12 cellular contexts compared by ENCODE assay signal in the genomic region with DNA sequence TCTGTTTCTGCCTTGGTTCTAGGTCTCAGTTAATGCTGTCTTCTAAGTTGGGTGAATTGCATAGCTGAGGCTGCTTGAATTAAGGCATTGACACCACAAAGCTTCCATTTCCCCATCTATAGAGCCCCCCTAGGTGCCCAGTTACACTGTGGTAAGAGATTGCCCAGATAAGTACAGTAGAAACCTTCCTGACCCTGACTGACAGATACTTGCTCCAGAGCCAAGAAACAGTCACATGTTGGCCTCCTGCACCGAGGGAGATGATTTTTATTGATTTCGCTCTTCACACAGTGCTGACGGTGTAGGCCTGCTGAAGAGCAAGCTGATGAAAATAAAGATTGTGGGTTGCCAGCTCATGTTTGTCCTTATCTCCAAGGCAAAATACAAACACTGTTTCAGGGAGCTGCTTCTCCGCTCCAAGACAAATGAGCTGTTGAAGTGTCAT.
DNase-seq lines count a peak whose midpoint lies in the region; ATAC-seq and TF ChIP-seq lines count a peak whose summit lies in the region.
"Had no signal": no experiment of that assay in that cellular context is flagged by ENCODE, and none has a peak within 500 bp of the region (broad histone marks: within the 10 kb centered on the region; RNA-seq: fewer than 3 reads in every experiment).

No MANE protein-coding gene starts in this region.

- no peaks in the 10 kb centered on the region for H3K9me3 ChIP-seq in mesenchymal stem cell (ENCODE audit: control insufficient read depth, low read length)

- no peak overlapping the region for H3K18ac ChIP-seq in mesenchymal stem cell (ENCODE audit: low read depth in 1 of 2, low read length in 2 of 2)

- H4K8ac ChIP-seq in mesenchymal stem cell (ENCODE audit: low read length) = no peak overlapping the region

- H4K91ac ChIP-seq in mesenchymal stem cell (ENCODE audit: low read length) = no peak overlapping the region

- TF ChIP-seq POLR2A in NB4 (IDR thresholded peaks at IDR 0.05; ENCODE audit: extremely low read depth, insufficient read length) = no peak

- H3K9ac ChIP-seq in mesenchymal stem cell (ENCODE audit: low read length) = no peak overlapping the region

- ATAC-seq in GM18517 (IDR thresholded peaks at IDR 0.05; ENCODE audit: unreplicated experiment) (no peak), HG03135 (IDR thresholded peaks at IDR 0.05; ENCODE audit: unreplicated experiment) (no peak), HG03025 (IDR thresholded peaks at IDR 0.05; ENCODE audit: low FRiP score, unreplicated experiment) (no peak)

- H3K4me1 ChIP-seq in mesenchymal stem cell (ENCODE audit: control insufficient read depth, insufficient read depth, low read depth, low read length) = no peaks in the 10 kb centered on the region

- no peak overlapping the region for H3K23ac ChIP-seq in mesenchymal stem cell (ENCODE audit: low read length in 2 of 2)

- no peak overlapping the region for H2BK5ac ChIP-seq in mesenchymal stem cell (ENCODE audit: low read depth, low read length, poor library complexity, severe bottlenecking)

- no peak overlapping the region for H2BK15ac ChIP-seq in mesenchymal stem cell (ENCODE audit: low read depth, poor library complexity, severe bottlenecking)

- DNase-seq in EH (ENCODE audit: low read depth) = peak; percentile 8
- peak; percentile 49 for DNase-seq in NB4 (ENCODE audit: low read depth)
- DNase-seq in astrocyte of the hippocampus (ENCODE audit: low read depth, low spot score) = peak; percentile 48
- DNase-seq in mesenchymal stem cell = peak; percentile 87
- DNase-seq in NCI-H1930 (lab: John Stamatoyannopoulos, UW) = no peak
- DNase-seq: CD4-positive, CD25-positive, alpha-beta regulatory T cell; dorsolateral prefrontal cortex; NCI-H1092; stimulated activated CD4-positive, alpha-beta T cell treated with anti-CD3 and anti-CD28 coated beads, Interleukin-4, amount 100 ng/mL, for 24 hours had no signal

- H3K27me3 ChIP-seq in mesenchymal stem cell (ENCODE audit: control insufficient read depth in 1 of 2, insufficient read depth in 1 of 2, low read length in 2 of 2) = no peaks in the 10 kb centered on the region
- H3K27me3 ChIP-seq: dorsolateral prefrontal cortex had no signal

- TF ChIP-seq CTCF in NB4 (IDR thresholded peaks at IDR 0.05; ENCODE audit: low read depth, low read length) = no peak

- no peak overlapping the region for H3K14ac ChIP-seq in mesenchymal stem cell (ENCODE audit: low read length in 2 of 2)

- H3K4me3 ChIP-seq in NB4 (ENCODE audit: low read depth, low read length) (no peak overlapping the region), mesenchymal stem cell (ENCODE audit: insufficient read depth in 1 of 2, low read depth in 1 of 2, low read length in 2 of 2) (no peak overlapping the region)
- H3K4me3 ChIP-seq: dorsolateral prefrontal cortex had no signal

- no peak overlapping the region for H2BK120ac ChIP-seq in mesenchymal stem cell (ENCODE audit: low read depth, low read length)

- no peak overlapping the region for H2AFZ ChIP-seq in mesenchymal stem cell (ENCODE audit: low read depth, low read length)

- no peak overlapping the region for H2BK12ac ChIP-seq in mesenchymal stem cell (ENCODE audit: low read length in 2 of 2)

- peaks cover 3% of the 10 kb centered on the region for H3K79me1 ChIP-seq in mesenchymal stem cell (replicated peaks; ENCODE audit: low read length, poor library complexity, severe bottlenecking)

- H3K4ac ChIP-seq in mesenchymal stem cell (ENCODE audit: low read depth in 1 of 2, low read length in 2 of 2) = no peak overlapping the region

- WGBS in mesenchymal stem cell = 77% methylated on average over 3 of the region's 4 CpGs

- H3K36me3 ChIP-seq in mesenchymal stem cell (ENCODE audit: control insufficient read depth in 1 of 2, insufficient read depth in 2 of 2, low read depth in 1 of 2, low read length in 2 of 2) = peaks cover 0 to 3% of the 10 kb centered on the region in 2 experiments

- no peak overlapping the region for H3K4me2 ChIP-seq in mesenchymal stem cell (ENCODE audit: low read length, poor library complexity, severe bottlenecking)

- H2AK5ac ChIP-seq in mesenchymal stem cell (ENCODE audit: low read length, severe bottlenecking) = no peak overlapping the region

- no peak overlapping the region for H3K27ac ChIP-seq in mesenchymal stem cell (ENCODE audit: low read length, poor library complexity, severe bottlenecking)
- H3K27ac ChIP-seq: dorsolateral prefrontal cortex had no signal

Comparison
In these comparisons a context has a peak if more than half of its experiments do, and no peak if none do; other contexts are left out.
1. DNase-seq: peak in EH (single experiment), NB4 (single experiment), astrocyte of the hippocampus (single experiment) and mesenchymal stem cell (single experiment); none in NCI-H1930 (0 of 2).